16 cellular contexts compared by ENCODE assay signal in the genomic region with DNA sequence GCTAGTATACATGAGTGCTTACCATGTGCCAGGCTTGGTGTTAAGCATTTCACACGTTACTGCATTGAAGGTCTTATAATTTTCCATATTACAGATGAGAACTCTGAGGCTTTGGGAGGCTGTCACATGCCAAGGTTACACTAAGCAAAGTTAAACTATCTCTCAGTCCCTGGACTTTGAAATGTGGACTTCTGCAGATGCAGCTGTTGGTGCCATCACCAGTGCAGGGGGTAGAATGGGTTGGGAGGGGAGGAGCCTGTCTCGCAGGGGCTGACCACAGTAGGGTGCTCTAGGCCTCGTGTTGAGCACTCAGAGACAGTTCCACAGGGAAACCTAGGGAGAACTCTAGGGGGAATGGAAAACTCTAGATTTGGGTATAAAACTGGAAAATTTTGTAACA.
A peak's percentile ranks its signal among the peaks of the same experiment; 100 is the strongest.
DNase-seq lines count a peak whose midpoint lies in the region; ATAC-seq and TF ChIP-seq lines count a peak whose summit lies in the region.
"Had no signal": no experiment of that assay in that cellular context is flagged by ENCODE, and none has a peak within 500 bp of the region (broad histone marks: within the 10 kb centered on the region; RNA-seq: fewer than 3 reads in every experiment).

No MANE protein-coding gene starts in this region.

- no peak for DNase-seq in IMR-90
- peak; percentile 47 for DNase-seq in amniotic epithelial cell (ENCODE audit: low read depth)
- no peak for DNase-seq in DMS 273 treated with DMSO at 0.1 percent for 48 hours (lab: John Stamatoyannopoulos, UW)
- no peak for DNase-seq in SIG-M5 (lab: John Stamatoyannopoulos, UW)
- no peak for DNase-seq in progenitor cell of endocrine pancreas (ENCODE audit: low spot score, unreplicated experiment)
- DNase-seq: central memory CD4-positive, alpha-beta T cell; DND-41; effector CD8-positive, alpha-beta T cell; immature natural killer cell; NCI-H1048; stimulated activated naive CD4-positive, alpha-beta T cell treated with Interleukin-2 at 50 U/mL for 16 hours had no signal

- no peak overlapping the region for H3K27ac ChIP-seq in IMR-90 (ENCODE audit: insufficient read depth, low read length)
- peak overlapping the region; percentile 53 to 61 for H3K27ac ChIP-seq in liver (ENCODE audit: low read depth in 1 of 2, low read length in 2 of 2)
- H3K27ac ChIP-seq in stomach smooth muscle (ENCODE audit: low read length), result peak overlapping the region; percentile 77

- no peak overlapping the region for H2BK15ac ChIP-seq in IMR-90 (ENCODE audit: low read depth, low read length)

- TF ChIP-seq RAD21 in IMR-90 (IDR thresholded peaks at IDR 0.05; ENCODE audit: low read length), result no peak
- TF ChIP-seq RAD21 in liver (IDR thresholded peaks at IDR 0.05), result peak; percentile 26 to 52

- no CpG with 5 or more reads among the region's 3 CpGs for WGBS in IMR-90 (ENCODE audit: extremely low coverage in 2 of 2, insufficient read length in 1 of 2), 2 experiments
- WGBS in liver, result 43% methylated on average over 3 of the region's 3 CpGs

- H4K5ac ChIP-seq in IMR-90 (ENCODE audit: low read depth, low read length), result no peak overlapping the region

- ATAC-seq in IMR-90 (ENCODE audit: low read depth) (no peak), HG03025 (IDR thresholded peaks at IDR 0.05; ENCODE audit: low FRiP score, unreplicated experiment) (no peak)

- H3K56ac ChIP-seq in IMR-90 (ENCODE audit: extremely low read depth, insufficient read depth, low read length), result no peak overlapping the region

- H3K4me2 ChIP-seq in IMR-90 (ENCODE audit: low read depth, low read length), result no peak overlapping the region

- H2BK120ac ChIP-seq in IMR-90 (ENCODE audit: low read depth, low read length), result no peak overlapping the region

- H3K27me3 Mint-ChIP-seq in progenitor cell of endocrine pancreas, result no peaks in the 10 kb centered on the region

- no peak overlapping the region for H2AK9ac ChIP-seq in IMR-90 (replicated peaks; ENCODE audit: low read depth, low read length, poor library complexity)

- no peak overlapping the region for H3K4me3 Mint-ChIP-seq in progenitor cell of endocrine pancreas (ENCODE audit: low read depth)
- H3K4me3 Mint-ChIP-seq: immature natural killer cell; T-helper 2 cell treated with Interferon-gamma antibody and Interleukin-4, amounts not matched to agents 5 μg/mL and 100 μg/mL, for 36 hours had no signal

- H3K14ac ChIP-seq in IMR-90 (replicated peaks; ENCODE audit: low read depth, low read length), result no peak overlapping the region

- H3K4me1 ChIP-seq in IMR-90 (ENCODE audit: control insufficient read depth, insufficient read depth, low read length) (peaks cover 17% of the 10 kb centered on the region), liver (ENCODE audit: control insufficient read depth in 4 of 4, insufficient read depth in 4 of 4, low read length in 3 of 4) (peaks cover 3 to 23% (median 21%) of the 10 kb centered on the region in 4 donors), stomach smooth muscle (ENCODE audit: control insufficient read depth, insufficient read depth, low read length) (peaks cover 48% of the 10 kb centered on the region)

- H3K36me3 ChIP-seq in IMR-90 (ENCODE audit: control insufficient read depth, insufficient read depth, low read length) (peaks cover 6% of the 10 kb centered on the region; the same call in 1 of the 2 replicates), liver (ENCODE audit: control insufficient read depth in 4 of 4, insufficient read depth in 3 of 4, low read depth in 1 of 4, low read length in 3 of 4) (peaks cover 0 to 1% (median under 1%) of the 10 kb centered on the region in 4 donors), stomach smooth muscle (ENCODE audit: control insufficient read depth in 2 of 2, insufficient read depth in 2 of 2, low read length in 2 of 2) (no peaks in the 10 kb centered on the region)

- H3K9me3 Mint-ChIP-seq in progenitor cell of endocrine pancreas (ENCODE audit: low read depth), result no peaks in the 10 kb centered on the region
- H3K9me3 Mint-ChIP-seq: activated T-helper 2 cell treated with anti-CD3 and anti-CD28 coated beads, Interferon-gamma antibody, Interleukin-2, Interleukin-4, amounts not matched to agents 10 μg/mL and 5 μg/mL and 100 μg/mL, durations not matched to agents 14 hours and 24 hours and 36 hours; immature natural killer cell; T-helper 2 cell treated with Interferon-gamma antibody and Interleukin-4, amounts not matched to agents 5 μg/mL and 100 μg/mL, for 36 hours had no signal

- H3K4me1 Mint-ChIP-seq in progenitor cell of endocrine pancreas (ENCODE audit: low read depth), result peaks cover 5% of the 10 kb centered on the region

- peaks cover 2 to 12% of the 10 kb centered on the region in 2 experiments; a peak in 2 of 4 replicates for H3K79me1 ChIP-seq in IMR-90 (ENCODE audit: low read depth in 1 of 2, low read length in 2 of 2)

- CTCF ChIA-PET in IMR-90 (lab: Yijun Ruan, JAX), result no interaction called here

- H4K20me1 ChIP-seq in IMR-90 (ENCODE audit: insufficient read depth, low read length), result peaks cover 4% of the 10 kb centered on the region; the same call in 1 of the 2 replicates

- no peak overlapping the region for H4K91ac ChIP-seq in IMR-90 (ENCODE audit: insufficient read depth, low read depth, low read length)

- H3K9ac ChIP-seq in IMR-90 (ENCODE audit: low read depth, low read length) (no peak overlapping the region), liver (ENCODE audit: low read depth in 1 of 2, low read length in 2 of 2) (no peak overlapping the region), stomach smooth muscle (ENCODE audit: low read length in 2 of 2) (no peak overlapping the region)

- H2BK20ac ChIP-seq in IMR-90 (ENCODE audit: low read depth, low read length), result no peak overlapping the region

- intact Hi-C loops in IMR-90 (cut with micrococcal nuclease), result no loop called here

- peaks cover 4% of the 10 kb centered on the region for H3K36me3 Mint-ChIP-seq in progenitor cell of endocrine pancreas (ENCODE audit: insufficient read depth)

- dilution Hi-C loops in IMR-90 (cut with HindIII; ENCODE audit: low sequenced_read_pairs, unreplicated experiment), result no loop called here

- no peak overlapping the region for H4K8ac ChIP-seq in IMR-90 (ENCODE audit: low read depth in 2 of 2, low read length in 2 of 2)

- POLR2A ChIA-PET in IMR-90 (lab: Charles Lee; ENCODE audit: unreplicated experiment), result no interaction called here

- H3K27me3 ChIP-seq in IMR-90 (ENCODE audit: control insufficient read depth, insufficient read depth, low read length) (no peaks in the 10 kb centered on the region), liver (ENCODE audit: control insufficient read depth in 4 of 4, insufficient read depth in 4 of 4, low read length in 3 of 4) (no peaks in the 10 kb centered on the region), stomach smooth muscle (ENCODE audit: control insufficient read depth in 1 of 2, insufficient read depth in 2 of 2, low read length in 2 of 2) (no peaks in the 10 kb centered on the region)

- no peak overlapping the region for H3K4me3 ChIP-seq in IMR-90 (ENCODE audit: insufficient read depth, low read depth, low read length)
- no peak overlapping the region for H3K4me3 ChIP-seq in liver (ENCODE audit: low read depth in 1 of 3, low read length in 3 of 3)
- H3K4me3 ChIP-seq in stomach smooth muscle (ENCODE audit: low read length in 2 of 2), result no peak overlapping the region

- in situ Hi-C loops in IMR-90 (cut with MboI; ENCODE audit: low sequenced_read_pairs), result no loop called here

- no peak overlapping the region for H3K27ac Mint-ChIP-seq in progenitor cell of endocrine pancreas
- H3K27ac Mint-ChIP-seq: activated T-helper 2 cell treated with anti-CD3 and anti-CD28 coated beads, Interferon-gamma antibody, Interleukin-2, Interleukin-4, amounts not matched to agents 10 μg/mL and 5 μg/mL and 100 μg/mL, durations not matched to agents 14 hours and 24 hours and 36 hours; T-helper 2 cell treated with Interferon-gamma antibody and Interleukin-4, amounts not matched to agents 5 μg/mL and 100 μg/mL, for 36 hours had no signal

- H3K23ac ChIP-seq in IMR-90 (ENCODE audit: low read depth, low read length), result 0 out of 2 replicates have a peak overlapping the region, but pooled peaks have one; percentile 16

- H3K9me3 ChIP-seq in IMR-90 (ENCODE audit: control insufficient read depth, insufficient read depth, low read length) (no peaks in the 10 kb centered on the region), liver (ENCODE audit: control insufficient read depth in 4 of 4, low read length in 3 of 4) (no peaks in the 10 kb centered on the region), stomach smooth muscle (ENCODE audit: control insufficient read depth in 2 of 2, low read length in 2 of 2) (no peaks in the 10 kb centered on the region)

- no TSS peak for BruUV-seq in IMR-90 (replicated peaks; lab: Mats Ljungman, UMichigan)

- H3K9me1 ChIP-seq in IMR-90 (ENCODE audit: insufficient read depth, low read length), result peaks cover 10% of the 10 kb centered on the region

- no peak overlapping the region for H2AFZ ChIP-seq in IMR-90 (replicated peaks; ENCODE audit: low read length, poor library complexity)

- H2BK5ac ChIP-seq in IMR-90 (ENCODE audit: low read depth, low read length, poor library complexity, severe bottlenecking), result no peak overlapping the region

- no peak overlapping the region for H3K18ac ChIP-seq in IMR-90 (ENCODE audit: low read depth, low read length)

- TF ChIP-seq POLR2A in IMR-90 (IDR thresholded peaks at IDR 0.05; ENCODE audit: low read depth, low read length), result no peak

- TF ChIP-seq CTCF in IMR-90 (conservative IDR thresholded peaks at IDR 0.05; ENCODE audit: low read depth, low read length), result no peak
- TF ChIP-seq CTCF in liver (IDR thresholded peaks at IDR 0.05; ENCODE audit: low read depth, low read length, missing input control), result no peak
- no peak for TF ChIP-seq CTCF in progenitor cell of endocrine pancreas (IDR thresholded peaks at IDR 0.05; ENCODE audit: unreplicated experiment)

- H3K4ac ChIP-seq in IMR-90 (ENCODE audit: low read depth, low read length), result no peak overlapping the region; the same call in 1 of the 2 replicates

- no peak overlapping the region for H2AK5ac ChIP-seq in IMR-90 (ENCODE audit: low read depth, low read length)

TF ChIP-seq in IMR-90, 13 proteins besides CTCF, POLR2A, EP300 and RAD21 (continues in another document):
- TF ChIP-seq CEBPB (IDR thresholded peaks at IDR 0.05; ENCODE audit: low read depth, low read length) (no peak), BHLHE40 (IDR thresholded peaks at IDR 0.05; ENCODE audit: low read depth, low read length) (no peak)

TF ChIP-seq in liver, 16 proteins besides CTCF, POLR2A, EP300 and RAD21 (continues in another document):
- peak; percentile 48 for TF ChIP-seq YY1 (IDR thresholded peaks at IDR 0.05)
- peak; percentile 91 for TF ChIP-seq SP1 (IDR thresholded peaks at IDR 0.05)
- no peak for TF ChIP-seq FOXA1 (IDR thresholded peaks at IDR 0.05)
- TF ChIP-seq, protein P1, sequence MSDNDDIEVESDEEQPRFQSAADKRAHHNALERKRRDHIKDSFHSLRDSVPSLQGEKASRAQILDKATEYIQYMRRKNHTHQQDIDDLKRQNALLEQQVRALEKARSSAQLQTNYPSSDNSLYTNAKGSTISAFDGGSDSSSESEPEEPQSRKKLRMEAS (IDR thresholded peaks at IDR 0.05), result peak; percentile 61
- TF ChIP-seq HNF4A (conservative IDR thresholded peaks at IDR 0.05), result peak; percentile 96
- TF ChIP-seq FOXA2 (IDR thresholded peaks at IDR 0.05), result peak; percentile 46
- no peak for TF ChIP-seq GABPA (IDR thresholded peaks at IDR 0.05 in 1 of 2, conservative IDR thresholded peaks at IDR 0.05 in 1 of 2)
